11 cellular contexts compared by ENCODE assay signal in the genomic region with DNA sequence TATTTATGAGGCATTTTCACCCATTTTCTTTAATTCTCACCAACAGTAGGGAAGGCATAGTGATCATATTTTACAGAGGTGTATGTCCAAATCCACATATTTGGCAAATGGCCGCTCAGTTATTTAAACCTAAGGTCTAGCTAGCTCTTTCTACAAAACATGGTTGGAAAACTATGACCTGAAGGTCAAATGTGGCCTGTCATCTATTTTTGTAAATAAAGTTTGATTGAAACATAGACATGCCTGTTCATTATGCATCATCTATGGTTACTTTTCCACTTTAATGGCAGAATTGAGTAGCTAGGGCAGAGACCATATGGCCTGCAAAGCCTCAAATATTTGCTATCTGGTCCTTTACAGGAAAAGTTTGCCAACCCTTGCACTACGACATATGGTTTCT. TPM values are rescaled to one million over a fixed set of nuclear protein-coding genes. Genes with fewer than 3 reads are reported as not detected.
"Had no signal": no experiment of that assay in that cellular context is flagged by ENCODE, and none has a peak within 500 bp of the region (broad histone marks: within the 10 kb centered on the region; RNA-seq: fewer than 3 reads in every experiment).

No MANE protein-coding gene starts in this region.

- H3K27ac ChIP-seq: HL-60, KMS-11 had no signal

- FAIRE-seq: HepG2, HTR-8/SVneo, K562 had no signal

- ATAC-seq: HepG2, K562 had no signal

- DNase-seq: IMR-90, KBM-7, KG1 had no signal

- H3K4me3 ChIP-seq: K562 had no signal

- H3K9ac ChIP-seq: KMS-11 had no signal

- H3K4me2 ChIP-seq: KMS-11 had no signal

RNA-seq across cellular contexts. Expression of a gene that starts 44.2 kb away (rescaled TPM):
- total RNA-seq: HT-29, HT1080, IMR-90 had no signal
- polyA plus RNA-seq: HepG2, IgD-negative memory B cell, IMR-90 had no signal
